11 cellular contexts compared by ENCODE assay signal in genomic region chr15:74784854-74785715, GRCh38. TPM values are rescaled to one million over a fixed set of nuclear protein-coding genes. Genes with fewer than 3 reads are reported as not detected.
DNase-seq lines count a peak whose midpoint lies in the region; ATAC-seq, FAIRE-seq and TF ChIP-seq lines count a peak whose summit lies in the region.
"Had no signal": no experiment of that assay in that cellular context is flagged by ENCODE, and none has a peak within 500 bp of the region (broad histone marks: within the 10 kb centered on the region; RNA-seq: fewer than 3 reads in every experiment).

No MANE protein-coding gene starts in this region.

- no peak for TF ChIP-seq POLR2A in H1 (IDR thresholded peaks at IDR 0.05; ENCODE audit: control extremely low read depth in 1 of 2, low read depth in 2 of 2, low read length in 2 of 2)
- no peak for TF ChIP-seq POLR2A in prostate gland (IDR thresholded peaks at IDR 0.05)

- peaks cover 9% of the 10 kb centered on the region for H3K23me2 ChIP-seq in H1 (ENCODE audit: low read depth, low read length)

- no peak overlapping the region for H4K91ac ChIP-seq in H1 (replicated peaks; ENCODE audit: insufficient read length, low read length)

- no peak overlapping the region for H3K9ac ChIP-seq in H1 (replicated peaks in 1 of 4; ENCODE audit: extremely low read depth in 1 of 4, low read depth in 3 of 4, low read length in 3 of 4)

- H4K5ac ChIP-seq in H1 (ENCODE audit: insufficient read length, low read depth, low read length), result no peak overlapping the region

- no peak for TF ChIP-seq RAD21 in H1 (IDR thresholded peaks at IDR 0.05 in 1 of 2, conservative IDR thresholded peaks at IDR 0.05 in 1 of 2; ENCODE audit: low read depth in 2 of 2, low read length in 2 of 2)

- no peak for ATAC-seq in GM19324 (IDR thresholded peaks at IDR 0.05; ENCODE audit: low FRiP score, unreplicated experiment)

- no peak overlapping the region for H3K23ac ChIP-seq in H1 (ENCODE audit: insufficient read length)

- H3K18ac ChIP-seq in H1 (ENCODE audit: extremely low read depth, low read length), result no peak overlapping the region

- H3K9me3 ChIP-seq in OCI-LY7 (ENCODE audit: low read length) (no peaks in the 10 kb centered on the region), H1 (ENCODE audit: insufficient read depth in 2 of 2, low read depth in 1 of 2, low read length in 1 of 2) (no peaks in the 10 kb centered on the region), prostate gland (no peaks in the 10 kb centered on the region)

- H3K4ac ChIP-seq in H1 (replicated peaks; ENCODE audit: insufficient read length, low read depth, low read length), result no peak overlapping the region

- H2BK20ac ChIP-seq in H1 (ENCODE audit: low read length), result no peak overlapping the region

- peak overlapping the region; percentile 92 for H3K4me2 ChIP-seq in OCI-LY7 (ENCODE audit: low read length)
- H3K4me2 ChIP-seq in H1 (ENCODE audit: insufficient read depth in 1 of 2, low read depth in 2 of 2, low read length in 2 of 2), result no peak overlapping the region

- no peak overlapping the region for H2BK5ac ChIP-seq in H1 (ENCODE audit: low read depth, low read length)

- WGBS in H1 (ENCODE audit: extremely low coverage in 1 of 2, insufficient coverage in 1 of 2, insufficient read length in 1 of 2, insufficient replicate concordance in 2 of 2, low coverage in 1 of 2, low lambda C conversion rate in 2 of 2, missing lambda C conversion rate in 1 of 2), 2 experiments, result 90% methylated on average over 12 of the region's 12 CpGs; no CpG with 5 or more reads in 1 of the 2 experiments
- WGBS in prostate gland, result 75% methylated on average over 12 of the region's 12 CpGs

- DNase-seq in OCI-LY7 (ENCODE audit: low spot score) (no peak), H1 (ENCODE audit: low read depth in 1 of 2, low spot score in 2 of 2) (no peak), prostate gland (ENCODE audit: low spot score) (no peak), A172 (ENCODE audit: low spot score) (no peak), foreskin fibroblast (no peak), GM03348 (ENCODE audit: low spot score) (no peak)
- DNase-seq: T-helper 9 cell had no signal

- TF ChIP-seq EP300 in H1 (IDR thresholded peaks at IDR 0.05; ENCODE audit: borderline replicate concordance in 1 of 2, low read depth in 2 of 2, low read length in 2 of 2), result no peak

- H3K79me2 ChIP-seq in OCI-LY7 (ENCODE audit: insufficient read depth, low read depth, low read length) (peaks cover 87% of the 10 kb centered on the region), H1 (ENCODE audit: control insufficient read depth in 1 of 2, insufficient read depth in 2 of 2, low read length in 2 of 2) (peaks cover 0 to 9% of the 10 kb centered on the region in 2 experiments; a peak in 1 of 4 replicates)

- H2BK12ac ChIP-seq in H1 (ENCODE audit: low read depth, low read length), result no peak overlapping the region

- H3K27ac ChIP-seq in OCI-LY7 (ENCODE audit: low read depth, low read length, poor library complexity, severe bottlenecking) (peak overlapping the region; percentile 99), H1 (ENCODE audit: low read depth, low read length) (no peak overlapping the region), prostate gland (peak overlapping the region; percentile 35 to 88)

- H2AK5ac ChIP-seq in H1 (ENCODE audit: low read depth, low read length), result no peak overlapping the region

- POLR2A ChIA-PET in OCI-LY7 (lab: Charles Lee), result interaction anchor here (0.6 to 11.8 kb wide), 5 partner anchors 8 to 215 kb away, joined by 3 to 221 read pairs (median 8); partner anchors contain the start of gene CSK
- POLR2A ChIA-PET in H1 (lab: Charles Lee; ENCODE audit: partially characterized antibody), result interaction anchor here (0.8 to 5.6 kb wide), 6 partner anchors 8 to 211 kb away, joined by 3 to 26 read pairs (median 3); no protein-coding TSS in a partner anchor

- no TSS peak for BruUV-seq in OCI-LY7 (replicated peaks; lab: Mats Ljungman, UMichigan)

- H3K36me3 ChIP-seq in OCI-LY7 (ENCODE audit: insufficient read depth, low read length) (peaks cover 57% of the 10 kb centered on the region), H1 (ENCODE audit: control insufficient read depth in 2 of 4, insufficient read depth in 4 of 4, low read length in 3 of 4) (no peaks in the 10 kb centered on the region), prostate gland (no peaks in the 10 kb centered on the region)

- H3K14ac ChIP-seq in H1 (ENCODE audit: insufficient read length), result no peak overlapping the region

- no peak overlapping the region for H2AFZ ChIP-seq in OCI-LY7 (ENCODE audit: low read length)
- no peak overlapping the region for H2AFZ ChIP-seq in H1 (ENCODE audit: low read length)

- H3K79me1 ChIP-seq in H1 (ENCODE audit: low read depth, low read length), result peaks cover 22% of the 10 kb centered on the region

- H4K8ac ChIP-seq in H1 (ENCODE audit: extremely low read depth, insufficient read depth, low read length), result no peak overlapping the region

- H2BK15ac ChIP-seq in H1 (ENCODE audit: low read length), result no peak overlapping the region

- peak overlapping the region; percentile 93; the same call in 1 of the 2 replicates for H3K4me3 ChIP-seq in GM08714 (ENCODE audit: low read length)
- H3K4me3 ChIP-seq in OCI-LY7 (ENCODE audit: low read depth, low read length, poor library complexity, severe bottlenecking), result peak overlapping the region; percentile 97
- no peak overlapping the region for H3K4me3 ChIP-seq in H1 (ENCODE audit: extremely low read depth in 1 of 4, insufficient read depth in 2 of 4, low read depth in 3 of 4, low read length in 4 of 4)
- no peak overlapping the region for H3K4me3 ChIP-seq in prostate gland
- H3K4me3 ChIP-seq in foreskin fibroblast (ENCODE audit: low read depth in 1 of 2, low read length in 2 of 2), result no peak overlapping the region

- H2BK120ac ChIP-seq in H1 (replicated peaks; ENCODE audit: low read depth, low read length), result no peak overlapping the region

- FAIRE-seq in H1 (lab: Jason Lieb, UNC), result no peak
- FAIRE-seq: colon had no signal

- H3K27me3 ChIP-seq in H1 (replicated peaks in 1 of 4; ENCODE audit: control insufficient read depth in 3 of 4, extremely low read depth in 1 of 4, insufficient read depth in 3 of 4, low read length in 3 of 4) (peaks cover 0 to 15% (median 11%) of the 10 kb centered on the region in 4 experiments; a peak in 6 of 7 replicates), prostate gland (replicated peaks; ENCODE audit: insufficient read depth) (no peaks in the 10 kb centered on the region)

- H4K20me1 ChIP-seq in OCI-LY7 (ENCODE audit: insufficient read depth, low read length), result peaks cover 5% of the 10 kb centered on the region; the same call in 1 of the 2 replicates
- peaks cover 18 to 39% of the 10 kb centered on the region in 2 experiments for H4K20me1 ChIP-seq in H1 (replicated peaks in 1 of 2; ENCODE audit: control insufficient read depth in 1 of 2, insufficient read depth in 2 of 2, low read length in 2 of 2)

- no peak overlapping the region for H3K56ac ChIP-seq in H1 (replicated peaks; ENCODE audit: insufficient read length, low read depth, low read length)

- H3K9me2 ChIP-seq in OCI-LY7 (ENCODE audit: insufficient read depth, low read length), result no peaks in the 10 kb centered on the region

- peaks cover 72% of the 10 kb centered on the region for H3K4me1 ChIP-seq in OCI-LY7 (ENCODE audit: insufficient read depth, low read length, poor library complexity, severe bottlenecking)
- peaks cover 4 to 36% (median 28%) of the 10 kb centered on the region in 4 experiments for H3K4me1 ChIP-seq in H1 (replicated peaks in 1 of 4; ENCODE audit: control insufficient read depth in 3 of 4, insufficient read depth in 4 of 4, low read length in 3 of 4)
- peaks cover 40% of the 10 kb centered on the region for H3K4me1 ChIP-seq in prostate gland (replicated peaks)

- TF ChIP-seq CTCF in OCI-LY7 (conservative IDR thresholded peaks at IDR 0.05; ENCODE audit: low read length), result 0 out of 2 replicates have a peak, but pooled peaks have one; percentile 14
- TF ChIP-seq CTCF in H1 (IDR thresholded peaks at IDR 0.05; ENCODE audit: control extremely low read depth in 1 of 3, insufficient read depth in 1 of 3, low read depth in 1 of 3, low read length in 3 of 3), result no peak
- TF ChIP-seq CTCF in prostate gland (IDR thresholded peaks at IDR 0.05), result no peak
- TF ChIP-seq CTCF in foreskin fibroblast (IDR thresholded peaks at IDR 0.05; ENCODE audit: low read depth, low read length), result no peak

- intact Hi-C loops in OCI-LY7 (cut with micrococcal nuclease; ENCODE audit: unreplicated experiment), result loop anchor here (5.0 kb wide), 3 partner anchors 222 to 667 kb away; partner anchors contain the start of genes C15orf39 and SIN3A
- intact Hi-C loops in prostate gland (cut with DNase I), result loop anchor here (5.0 kb wide), 1 partner anchor 57 kb away; the partner anchor contains the start of gene ULK3

- CTCF ChIA-PET in OCI-LY7 (lab: Charles Lee; ENCODE audit: unreplicated experiment) (interaction anchor here (1.5 to 1.9 kb wide), 3 partner anchors 8 to 14 kb away, joined by 8 to 10 read pairs (median 10); no protein-coding TSS in a partner anchor), H1 (lab: Charles Lee; ENCODE audit: partially characterized antibody) (interaction anchor here (1.0 to 53.7 kb wide), 14 partner anchors 8 to 166 kb away, joined by 3 to 1439 read pairs (median 10); partner anchors contain the start of genes CLK3 and CPLX3)

RNA-seq across cellular contexts. Expression of gene CSK, which starts 3.2 kb away (rescaled TPM):
- total RNA-seq in OCI-LY7 (2014; rRNA removed; shearing (Covaris generic)), result 106 and 112 TPM in 2 replicates
- total RNA-seq in OCI-LY7 (2022) (318 and 355 TPM in 2 replicates), prostate gland (10 to 100 TPM; 45.3 to 57.0 TPM)
- total RNA-seq in H1 (2021; fragmentation: NEBNext Ultra II Directional; extraction: Animal tissue kit (Norgen Biotek cat#: 25700)), result 50.2 and 51.7 TPM in 2 replicates
- 13.7 and 23.0 TPM in 2 replicates for polyA plus RNA-seq in H1 (2011; rRNA removed)
- polyA plus RNA-seq in H1 (2011; cell fraction: cytosol; rRNA removed), result 16.8 TPM
- 40.7 TPM for polyA plus RNA-seq in H1 (2011; cell fraction: nucleus; rRNA removed)
- polyA plus RNA-seq in H1 (2012, experiment 1 of 2), result 31.1 to 46.6 TPM (median 42.9 TPM) in 4 replicates
- polyA plus RNA-seq in H1 (2012, experiment 2 of 2), result 39.8 TPM
- 22.2 TPM for polyA plus RNA-seq in H1 (2013, experiment 1 of 2)
- 21.3 TPM for polyA plus RNA-seq in H1 (2013, experiment 2 of 2)
- 12.9 and 26.4 TPM in 2 replicates for polyA minus RNA-seq in H1 (2011; rRNA and poly(A)+ RNA removed)
- polyA minus RNA-seq in H1 (2011; cell fraction: cytosol; rRNA and poly(A)+ RNA removed), result 21.8 TPM
- 19.3 TPM for polyA minus RNA-seq in H1 (2011; cell fraction: nucleus; rRNA and poly(A)+ RNA removed)
- total RNA-seq in A172 (2014; rRNA removed; shearing (Covaris generic)), result 28.3 and 29.8 TPM in 2 replicates

RNA-seq across cellular contexts. Expression of gene LMAN1L, which starts 27.6 kb away (rescaled TPM):
- 0.09 TPM in 1 of 2 replicates, not detected in the other for total RNA-seq in OCI-LY7 (2014; rRNA removed; shearing (Covaris generic))
- 0.37 and 0.38 TPM in 2 replicates for total RNA-seq in OCI-LY7 (2022)
- total RNA-seq in H1 (2021; fragmentation: NEBNext Ultra II Directional; extraction: Animal tissue kit (Norgen Biotek cat#: 25700)), result not detected in 2 replicates
- polyA plus RNA-seq in H1 (2011; rRNA removed), result not detected in 2 replicates
- 0.03 TPM for polyA plus RNA-seq in H1 (2011; cell fraction: cytosol; rRNA removed)
- polyA plus RNA-seq in H1 (2011; cell fraction: nucleus; rRNA removed), result not detected
- not detected in 4 replicates for polyA plus RNA-seq in H1 (2012, experiment 1 of 2)
- not detected for polyA plus RNA-seq in H1 (2012, experiment 2 of 2)
- polyA plus RNA-seq in H1 (2013, experiment 1 of 2), result not detected
- polyA plus RNA-seq in H1 (2013, experiment 2 of 2), result not detected
- not detected in 2 replicates for polyA minus RNA-seq in H1 (2011; rRNA and poly(A)+ RNA removed)
- not detected for polyA minus RNA-seq in H1 (2011; cell fraction: cytosol; rRNA and poly(A)+ RNA removed)
- not detected for polyA minus RNA-seq in H1 (2011; cell fraction: nucleus; rRNA and poly(A)+ RNA removed)
- 100 to 1,000 TPM; 219 to 229 TPM for total RNA-seq in prostate gland
- not detected in 2 replicates for total RNA-seq in A172 (2014; rRNA removed; shearing (Covaris generic))
- total RNA-seq: kidney epithelial cell had no signal

RNA-seq across cellular contexts. Expression of gene CYP1A2, which starts 36.4 kb away (rescaled TPM):
- total RNA-seq in OCI-LY7 (2014; rRNA removed; shearing (Covaris generic)), result not detected in 2 replicates
- total RNA-seq in OCI-LY7 (2022) (not detected in 2 replicates), prostate gland (under 1 TPM in 1 of 2 donors, not detected in 1; 0.46 TPM)
- total RNA-seq in H1 (2021; fragmentation: NEBNext Ultra II Directional; extraction: Animal tissue kit (Norgen Biotek cat#: 25700)), result not detected in 2 replicates
- polyA plus RNA-seq in H1 (2011; rRNA removed), result not detected in 2 replicates
- not detected for polyA plus RNA-seq in H1 (2011; cell fraction: cytosol; rRNA removed)
- polyA plus RNA-seq in H1 (2011; cell fraction: nucleus; rRNA removed), result not detected
- polyA plus RNA-seq in H1 (2012, experiment 1 of 2), result not detected in 4 replicates
- polyA plus RNA-seq in H1 (2012, experiment 2 of 2), result not detected
- 0.02 TPM for polyA plus RNA-seq in H1 (2013, experiment 1 of 2)
- not detected for polyA plus RNA-seq in H1 (2013, experiment 2 of 2)
- polyA minus RNA-seq in H1 (2011; rRNA and poly(A)+ RNA removed), result not detected in 2 replicates
- not detected for polyA minus RNA-seq in H1 (2011; cell fraction: cytosol; rRNA and poly(A)+ RNA removed)
- not detected for polyA minus RNA-seq in H1 (2011; cell fraction: nucleus; rRNA and poly(A)+ RNA removed)
- not detected in 2 replicates for total RNA-seq in A172 (2014; rRNA removed; shearing (Covaris generic))
- total RNA-seq: kidney epithelial cell had no signal

RNA-seq across cellular contexts. Expression of gene CPLX3, which starts 41.3 kb away (rescaled TPM):
- total RNA-seq in OCI-LY7 (2014; rRNA removed; shearing (Covaris generic)), result 0.35 and 0.57 TPM in 2 replicates
- total RNA-seq in OCI-LY7 (2022) (1.5 and 2.1 TPM in 2 replicates), prostate gland (10 to 100 TPM; 40.5 to 59.8 TPM)
- total RNA-seq in H1 (2021; fragmentation: NEBNext Ultra II Directional; extraction: Animal tissue kit (Norgen Biotek cat#: 25700)), result not detected in 2 replicates
- polyA plus RNA-seq in H1 (2011; rRNA removed), result 0.17 and 0.27 TPM in 2 replicates
- 0.23 TPM for polyA plus RNA-seq in H1 (2011; cell fraction: cytosol; rRNA removed)
- polyA plus RNA-seq in H1 (2011; cell fraction: nucleus; rRNA removed), result 0.16 TPM
- 0.08 to 0.19 TPM (median 0.08 TPM) in 3 of 4 replicates, not detected in the other for polyA plus RNA-seq in H1 (2012, experiment 1 of 2)
- 0.09 TPM for polyA plus RNA-seq in H1 (2012, experiment 2 of 2)
- 0.10 TPM for polyA plus RNA-seq in H1 (2013, experiment 1 of 2)
- 0.11 TPM for polyA plus RNA-seq in H1 (2013, experiment 2 of 2)
- polyA minus RNA-seq in H1 (2011; rRNA and poly(A)+ RNA removed), result 0.28 TPM in 1 of 2 replicates, not detected in the other
- polyA minus RNA-seq in H1 (2011; cell fraction: cytosol; rRNA and poly(A)+ RNA removed), result not detected
- polyA minus RNA-seq in H1 (2011; cell fraction: nucleus; rRNA and poly(A)+ RNA removed), result not detected
- total RNA-seq in A172 (2014; rRNA removed; shearing (Covaris generic)), result not detected in 2 replicates
- total RNA-seq: kidney epithelial cell had no signal

RNA-seq across cellular contexts. Expression of gene ULK3, which starts 57.9 kb away (rescaled TPM):
- 22.2 and 31.7 TPM in 2 replicates for total RNA-seq in OCI-LY7 (2014; rRNA removed; shearing (Covaris generic))
- 30.2 and 46.4 TPM in 2 replicates for total RNA-seq in OCI-LY7 (2022)
- 25.0 and 27.1 TPM in 2 replicates for total RNA-seq in H1 (2021; fragmentation: NEBNext Ultra II Directional; extraction: Animal tissue kit (Norgen Biotek cat#: 25700))
- 34.4 and 52.2 TPM in 2 replicates for polyA plus RNA-seq in H1 (2011; rRNA removed)
- 39.6 TPM for polyA plus RNA-seq in H1 (2011; cell fraction: cytosol; rRNA removed)
- 241 TPM for polyA plus RNA-seq in H1 (2011; cell fraction: nucleus; rRNA removed)
- 23.8 to 32.8 TPM (median 27.6 TPM) in 4 replicates for polyA plus RNA-seq in H1 (2012, experiment 1 of 2)
- 22.2 TPM for polyA plus RNA-seq in H1 (2012, experiment 2 of 2)
- 23.5 TPM for polyA plus RNA-seq in H1 (2013, experiment 1 of 2)
- polyA plus RNA-seq in H1 (2013, experiment 2 of 2), result 20.5 TPM
- polyA minus RNA-seq in H1 (2011; rRNA and poly(A)+ RNA removed), result 22.9 and 29.2 TPM in 2 replicates
- polyA minus RNA-seq in H1 (2011; cell fraction: cytosol; rRNA and poly(A)+ RNA removed), result 14.8 TPM
- 30.0 TPM for polyA minus RNA-seq in H1 (2011; cell fraction: nucleus; rRNA and poly(A)+ RNA removed)
- 10 to 100 TPM; 44.6 to 98.5 TPM for total RNA-seq in prostate gland
- total RNA-seq in A172 (2014; rRNA removed; shearing (Covaris generic)), result 35.9 and 40.1 TPM in 2 replicates

Comparison
In these comparisons a context has a peak if more than half of its experiments do, and no peak if none do; other contexts are left out.
1. H3K4me3 ChIP-seq: peak in GM08714 (single experiment) and OCI-LY7 (single experiment); none in H1 (0 of 4), prostate gland (0 of 2) and foreskin fibroblast (0 of 2).
2. RNA of gene LMAN1L, which starts 27.6 kb away (total RNA-seq): 219 to 229 TPM in prostate gland; 0.09 to 0.38 TPM in OCI-LY7, not detected in A172 and not detected in H1; every median in the first group is over 100 times any median in the second.